8 cellular contexts compared by ENCODE assay signal in genomic region chr12:62934799-62935674, GRCh38. TPM values are rescaled to one million over a fixed set of nuclear protein-coding genes. Genes with fewer than 3 reads are reported as not detected.
DNase-seq lines count a peak whose midpoint lies in the region; ATAC-seq, FAIRE-seq and TF ChIP-seq lines count a peak whose summit lies in the region.

PPM1H (minus strand) TSS chr12:62935150; CDS start chr12:62934736, 414 bp downstream.

- peak within 1 kb of the TSS; percentile 94 for H3K4me2 ChIP-seq in MM.1S (ENCODE audit: low read depth, low read length)

- peak within 1 kb of the TSS; percentile 91 for H2AFZ ChIP-seq in MM.1S (ENCODE audit: low read length)

- H3K4me3 ChIP-seq in MM.1S (ENCODE audit: low read length) (peak within 1 kb of the TSS; percentile 94), small intestine (ENCODE audit: low read depth in 1 of 2, low read length in 2 of 2) (peak within 1 kb of the TSS; percentile 65 to 70)

- no peaks in the 10 kb centered on the region for H3K36me3 ChIP-seq in MM.1S (replicated peaks; ENCODE audit: insufficient read depth, low read length)
- H3K36me3 ChIP-seq in small intestine (ENCODE audit: control insufficient read depth in 2 of 2, insufficient read depth in 2 of 2, low read length in 2 of 2) = no peaks in the 10 kb centered on the region

- no peak for FAIRE-seq in small intestine (lab: Jason Lieb, UNC)

- TF ChIP-seq CTCF in MM.1S (IDR thresholded peaks at IDR 0.05; ENCODE audit: low read length) = peak; percentile 80

- DNase-seq in activated T-cell treated with anti-CD3 and anti-CD28 coated beads for 48 hours (ENCODE audit: low read depth) (peak; percentile 13), activated T-cell treated with anti-CD3 and anti-CD28 coated beads for 4 hours (no peak), MM.1S (peak; percentile 95), SK-N-DZ (ENCODE audit: low spot score) (peak; percentile 85), cerebellar cortex (ENCODE audit: low spot score) (peak; percentile 85), islet precursor cell (peak; percentile 99), small intestine (peak; percentile 85)

- peaks cover 8% of the 10 kb centered on the region; the same call in 1 of the 2 replicates for H3K79me2 ChIP-seq in MM.1S (ENCODE audit: low read length)

- peaks cover 5% of the 10 kb centered on the region; the same call in 1 of the 2 replicates for H3F3A ChIP-seq in MM.1S (ENCODE audit: insufficient read depth, low read length)

- no peaks in the 10 kb centered on the region for H4K20me1 ChIP-seq in MM.1S (ENCODE audit: insufficient read depth, low read length)

- peak; percentile 74 for ATAC-seq in HG02571 (IDR thresholded peaks at IDR 0.05; ENCODE audit: unreplicated experiment)

- H3K27me3 ChIP-seq in MM.1S (replicated peaks; ENCODE audit: insufficient read depth, low read length) (no peaks in the 10 kb centered on the region), small intestine (ENCODE audit: control insufficient read depth in 2 of 2, insufficient read depth in 2 of 2, low read length in 2 of 2) (peaks cover 0 to 4% of the 10 kb centered on the region in 2 donors)

- WGBS in small intestine, 3 donors = 1 to 2% (median 2%) methylated on average over 48 to 69 of the region's 69 CpGs

- no peaks in the 10 kb centered on the region for H3K9me2 ChIP-seq in MM.1S (replicated peaks; ENCODE audit: insufficient read depth, low read length)

- peaks cover 5% of the 10 kb centered on the region for H3K4me1 ChIP-seq in MM.1S (ENCODE audit: low read length)
- no peaks in the 10 kb centered on the region for H3K4me1 ChIP-seq in small intestine (ENCODE audit: control insufficient read depth in 2 of 2, insufficient read depth in 1 of 2, low read depth in 1 of 2, low read length in 1 of 2)

- no peaks in the 10 kb centered on the region for H3K9me3 ChIP-seq in MM.1S (replicated peaks; ENCODE audit: insufficient read depth, low read length)
- H3K9me3 ChIP-seq in small intestine (ENCODE audit: control insufficient read depth, low read depth) = no peaks in the 10 kb centered on the region

- H3K9ac ChIP-seq in MM.1S (ENCODE audit: low read length) = peak within 1 kb of the TSS; percentile 57

- H3K27ac ChIP-seq in MM.1S (ENCODE audit: low read length) (peak within 1 kb of the TSS; percentile 6; the same call in 1 of the 2 replicates), small intestine (ENCODE audit: low read depth in 1 of 2, low read length in 1 of 2) (peak within 1 kb of the TSS in 1 of 2 donors; percentile 60)

RNA-seq across cellular contexts. Expression of gene PPM1H, which starts in this region (rescaled TPM):
- polyA plus RNA-seq in SK-N-DZ (2014; cell fraction: cytosol; rRNA removed) = 6.2 and 6.7 TPM in 2 replicates
- 4.5 and 4.9 TPM in 2 replicates for polyA plus RNA-seq in SK-N-DZ (2014; cell fraction: nucleus; rRNA removed)
- 1 to 10 TPM; 1.1 to 5.1 (median 1.3) TPM for polyA plus RNA-seq in small intestine
